Comparison of ENCODE assay signal across 28 cellular contexts in the genomic region with DNA sequence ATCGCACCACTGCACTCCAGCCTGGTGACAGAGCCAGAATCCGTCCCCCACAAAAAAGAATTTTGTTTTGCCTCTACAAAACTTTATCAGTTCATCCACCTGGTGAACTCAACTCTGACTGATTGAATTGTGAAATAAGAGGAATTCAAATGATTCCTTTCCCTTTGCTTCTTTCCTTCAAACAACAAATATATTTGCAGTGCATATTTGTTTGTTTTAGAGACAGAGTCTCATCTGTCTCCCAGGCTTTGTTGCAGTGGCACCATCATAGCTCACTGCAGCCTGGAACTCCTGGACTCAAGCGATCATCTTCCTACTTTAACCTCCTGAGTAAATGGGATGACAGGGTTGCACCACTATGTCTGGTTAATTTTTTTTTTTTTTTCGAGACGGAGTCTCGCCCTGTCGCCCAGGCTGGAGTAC.
"Had no signal": no experiment of that assay in that cellular context is flagged by ENCODE, and none has a peak within 500 bp of the region (broad histone marks: within the 10 kb centered on the region; RNA-seq: fewer than 3 reads in every experiment).

No MANE protein-coding gene starts in this region.

- ATAC-seq: activated T-helper 17 cell treated with anti-CD3 and anti-CD28 coated beads, Interleukin-2, amount 50 U/mL, for 72 hours; body of pancreas; SK-N-SH treated with all-trans-retinoic acid at 6 μM for 48 hours; WTC11 had no signal

- H3K4me3 ChIP-seq: adrenal gland, ascending aorta, body of pancreas, Peyer's patch, SJSA1 had no signal

- DNase-seq: activated CD4-positive, alpha-beta memory T cell treated with anti-CD3 and anti-CD28 coated beads, Interleukin-2, amount 10 ng/mL, durations not matched to agents 7 days and 5 days; activated CD4-positive, alpha-beta T cell treated with anti-CD3 and anti-CD28 coated beads for 1 hour; activated CD4-positive, alpha-beta T cell treated with anti-CD3 and anti-CD28 coated beads, Interleukin-2, amount 10 ng/mL, durations not matched to agents 24 days and 14 days; activated gamma-delta T cell; activated naive CD4-positive, alpha-beta T cell treated with anti-CD3 and anti-CD28 coated beads for 36 hours; activated naive CD8-positive, alpha-beta T cell treated with anti-CD3 and anti-CD28 coated beads, Interleukin-2, amount 10 ng/mL, durations not matched to agents 7 days and 5 days; activated T-cell treated with anti-CD3 and anti-CD28 coated beads for 4 hours; activated T-cell treated with anti-CD3 and anti-CD28 coated beads, Interleukin-2, amount 50 U/mL, for 48 hours; adrenal gland; body of pancreas; central memory CD4-positive, alpha-beta T cell; NCI-H1092; NCI-H1417; NCI-H2029; NCI-H345; NCI-H510A; NCI-H526 treated with DMSO at 0.1 percent for 48 hours; SHP77; SW 1271 had no signal

- H3K27me3 ChIP-seq: adrenal gland, ascending aorta, body of pancreas, Peyer's patch, SJSA1 had no signal

- H3K36me3 ChIP-seq: adrenal gland, ascending aorta, Peyer's patch, SJSA1 had no signal

- H3K27ac ChIP-seq: adrenal gland, ascending aorta, body of pancreas, KMS-11, Peyer's patch, RWPE1, SJSA1 had no signal

- H3K9me3 ChIP-seq: adrenal gland, ascending aorta, body of pancreas, Peyer's patch, SJSA1 had no signal

- H3K27me3 Mint-ChIP-seq: activated T-helper 17 cell treated with anti-CD3 and anti-CD28 coated beads, Interleukin-2, amount 50 U/mL, for 72 hours had no signal

- H3K4me3 Mint-ChIP-seq: activated CD4-positive, alpha-beta memory T cell treated with anti-CD3 and anti-CD28 coated beads, Interleukin-2, amount 10 ng/mL, durations not matched to agents 7 days and 5 days; activated CD4-positive, alpha-beta T cell treated with anti-CD3 and anti-CD28 coated beads, Interleukin-2, amount 10 ng/mL, durations not matched to agents 24 days and 14 days; activated naive CD4-positive, alpha-beta T cell treated with anti-CD3 and anti-CD28 coated beads for 36 hours; activated naive CD8-positive, alpha-beta T cell treated with anti-CD3 and anti-CD28 coated beads, Interleukin-2, amount 10 ng/mL, durations not matched to agents 7 days and 5 days; activated T-helper 17 cell treated with anti-CD3 and anti-CD28 coated beads, Interleukin-2, amount 50 U/mL, for 72 hours; T-helper 1 cell treated with Interleukin-12 subunit alpha and Interleukin-12 subunit beta and Interleukin-4 antibody, amounts not matched to agents 30 μg/mL and 1 μg/mL, for 36 hours; WTC11 had no signal

- H3K36me3 Mint-ChIP-seq: activated naive CD8-positive, alpha-beta T cell treated with anti-CD3 and anti-CD28 coated beads, Interleukin-2, amount 10 ng/mL, durations not matched to agents 7 days and 5 days; WTC11 had no signal

- H3K4me2 ChIP-seq: KMS-11 had no signal

- H3K9me3 Mint-ChIP-seq: activated CD4-positive, alpha-beta memory T cell treated with anti-CD3 and anti-CD28 coated beads, Interleukin-2, amount 10 ng/mL, durations not matched to agents 7 days and 5 days; activated CD4-positive, alpha-beta T cell treated with anti-CD3 and anti-CD28 coated beads, Interleukin-2, amount 10 ng/mL, durations not matched to agents 24 days and 14 days; activated naive CD4-positive, alpha-beta T cell treated with anti-CD3 and anti-CD28 coated beads for 36 hours; activated naive CD8-positive, alpha-beta T cell treated with anti-CD3 and anti-CD28 coated beads, Interleukin-2, amount 10 ng/mL, durations not matched to agents 7 days and 5 days; activated T-helper 17 cell treated with anti-CD3 and anti-CD28 coated beads, Interleukin-2, amount 50 U/mL, for 72 hours; T-helper 1 cell treated with Interleukin-12 subunit alpha and Interleukin-12 subunit beta and Interleukin-4 antibody, amounts not matched to agents 30 μg/mL and 1 μg/mL, for 36 hours; WTC11 had no signal

- H3K27ac Mint-ChIP-seq: activated CD4-positive, alpha-beta memory T cell treated with anti-CD3 and anti-CD28 coated beads, Interleukin-2, amount 10 ng/mL, durations not matched to agents 7 days and 5 days; activated CD4-positive, alpha-beta T cell treated with anti-CD3 and anti-CD28 coated beads, Interleukin-2, amount 10 ng/mL, durations not matched to agents 24 days and 14 days; activated naive CD4-positive, alpha-beta T cell treated with anti-CD3 and anti-CD28 coated beads for 36 hours; activated naive CD8-positive, alpha-beta T cell treated with anti-CD3 and anti-CD28 coated beads, Interleukin-2, amount 10 ng/mL, durations not matched to agents 7 days and 5 days; activated T-helper 17 cell treated with anti-CD3 and anti-CD28 coated beads, Interleukin-2, amount 50 U/mL, for 72 hours; T-helper 1 cell treated with Interleukin-12 subunit alpha and Interleukin-12 subunit beta and Interleukin-4 antibody, amounts not matched to agents 30 μg/mL and 1 μg/mL, for 36 hours; WTC11 had no signal

- H3K9ac ChIP-seq: KMS-11 had no signal
